In genomic region chr20:62141043-62141396, GRCh38 we compare ENCODE assay signal across 9 cellular contexts. TPM values are rescaled to one million over a fixed set of nuclear protein-coding genes. Genes with fewer than 3 reads are reported as not detected.
DNase-seq lines count a peak whose midpoint lies in the region; ATAC-seq and TF ChIP-seq lines count a peak whose summit lies in the region.
"Had no signal": no experiment of that assay in that cellular context is flagged by ENCODE, and none has a peak within 500 bp of the region (broad histone marks: within the 10 kb centered on the region; RNA-seq: fewer than 3 reads in every experiment).

No MANE protein-coding gene starts in this region.

- peak overlapping the region in 1 of 2 donors; percentile 94 for H3K27ac ChIP-seq in left lung

- H3K27me3 Mint-ChIP-seq in T-helper 2 cell treated with Interferon-gamma antibody and Interleukin-4, amounts not matched to agents 5 μg/mL and 100 μg/mL, for 36 hours (ENCODE audit: low read depth) = no peaks in the 10 kb centered on the region
- H3K27me3 Mint-ChIP-seq in activated B cell treated with CpG ODN at 0.5 μM for 24 hours = no peaks in the 10 kb centered on the region

- intact Hi-C loops in activated B cell treated with CpG ODN at 0.5 μM for 24 hours (cut with micrococcal nuclease) = loop anchor here (5.0 kb wide), 1 partner anchor 246 kb away; the partner anchor contains the start of gene RPS21
- intact Hi-C loops in left lung (cut with DNase I) = no loop called here

- peak overlapping the region; percentile 30 for H3K9ac ChIP-seq in iPS-15b (ENCODE audit: low read depth, low read length)

- H3K36me3 Mint-ChIP-seq in T-helper 2 cell treated with Interferon-gamma antibody and Interleukin-4, amounts not matched to agents 5 μg/mL and 100 μg/mL, for 36 hours (ENCODE audit: low read depth) = peaks cover 60% of the 10 kb centered on the region
- peaks cover 56% of the 10 kb centered on the region for H3K36me3 Mint-ChIP-seq in activated B cell treated with CpG ODN at 0.5 μM for 24 hours (ENCODE audit: low read depth)
- H3K36me3 Mint-ChIP-seq in stimulated activated effector memory CD8-positive, alpha-beta T cell treated with anti-CD3 and anti-CD28 coated beads, Interleukin-12 subunit alpha, Interleukin-12 subunit beta, amount 100 ng/mL, for 72 hours = peaks cover 70% of the 10 kb centered on the region

- peak overlapping the region; percentile 85 for H3K4me3 Mint-ChIP-seq in T-helper 2 cell treated with Interferon-gamma antibody and Interleukin-4, amounts not matched to agents 5 μg/mL and 100 μg/mL, for 36 hours
- H3K4me3 Mint-ChIP-seq in activated B cell treated with CpG ODN at 0.5 μM for 24 hours = no peak overlapping the region
- peak overlapping the region; percentile 89 for H3K4me3 Mint-ChIP-seq in stimulated activated effector memory CD8-positive, alpha-beta T cell treated with anti-CD3 and anti-CD28 coated beads, Interleukin-12 subunit alpha, Interleukin-12 subunit beta, amount 100 ng/mL, for 72 hours

- H3K36me3 ChIP-seq in iPS-15b (ENCODE audit: control insufficient read depth, insufficient read depth, low read length) (peaks cover 46% of the 10 kb centered on the region), left lung (peaks cover 10 to 50% of the 10 kb centered on the region in 2 donors), HAP-1 (replicated peaks) (peaks cover 58% of the 10 kb centered on the region)

- TF ChIP-seq CTCF in activated B cell treated with CpG ODN at 0.5 μM for 24 hours (IDR thresholded peaks at IDR 0.05) (no peak), left lung (IDR thresholded peaks at IDR 0.05) (no peak)

- no peak for ATAC-seq in activated B cell treated with CpG ODN at 0.5 μM for 24 hours (ENCODE audit: low read depth)
- no peak for ATAC-seq in stimulated activated effector memory CD8-positive, alpha-beta T cell treated with anti-CD3 and anti-CD28 coated beads, Interleukin-12 subunit alpha, Interleukin-12 subunit beta, amount 100 ng/mL, for 72 hours
- ATAC-seq in left lung = no peak

- peak overlapping the region; percentile 62 for H3K4me3 ChIP-seq in iPS-15b (ENCODE audit: low read depth, low read length)
- H3K4me3 ChIP-seq in left lung = peak overlapping the region in 1 of 2 donors; percentile 88
- no peak overlapping the region for H3K4me3 ChIP-seq in HAP-1

- peak overlapping the region; percentile 85 for H3K27ac Mint-ChIP-seq in T-helper 2 cell treated with Interferon-gamma antibody and Interleukin-4, amounts not matched to agents 5 μg/mL and 100 μg/mL, for 36 hours
- H3K27ac Mint-ChIP-seq in activated B cell treated with CpG ODN at 0.5 μM for 24 hours = peak overlapping the region; percentile 22
- H3K27ac Mint-ChIP-seq in stimulated activated effector memory CD8-positive, alpha-beta T cell treated with anti-CD3 and anti-CD28 coated beads, Interleukin-12 subunit alpha, Interleukin-12 subunit beta, amount 100 ng/mL, for 72 hours = peak overlapping the region; percentile 95

- H3K27me3 ChIP-seq in iPS-15b (ENCODE audit: control insufficient read depth, insufficient read depth, low read length) (no peaks in the 10 kb centered on the region), left lung (no peaks in the 10 kb centered on the region), HAP-1 (ENCODE audit: low read depth) (no peaks in the 10 kb centered on the region)

- no peaks in the 10 kb centered on the region for H3K9me3 ChIP-seq in iPS-15b (ENCODE audit: control insufficient read depth, insufficient read depth, low read length)
- H3K9me3 ChIP-seq in left lung = no peaks in the 10 kb centered on the region
- no peaks in the 10 kb centered on the region for H3K9me3 ChIP-seq in HAP-1

- H3K4me1 ChIP-seq in iPS-15b (ENCODE audit: control insufficient read depth, insufficient read depth, low read length) (peaks cover 4% of the 10 kb centered on the region), left lung (peaks cover 14 to 52% of the 10 kb centered on the region in 2 donors), HAP-1 (peaks cover 15% of the 10 kb centered on the region)

- H3K9me3 Mint-ChIP-seq in T-helper 2 cell treated with Interferon-gamma antibody and Interleukin-4, amounts not matched to agents 5 μg/mL and 100 μg/mL, for 36 hours = no peaks in the 10 kb centered on the region
- H3K9me3 Mint-ChIP-seq in activated B cell treated with CpG ODN at 0.5 μM for 24 hours = no peaks in the 10 kb centered on the region
- H3K9me3 Mint-ChIP-seq in stimulated activated effector memory CD8-positive, alpha-beta T cell treated with anti-CD3 and anti-CD28 coated beads, Interleukin-12 subunit alpha, Interleukin-12 subunit beta, amount 100 ng/mL, for 72 hours = no peaks in the 10 kb centered on the region

- in situ Hi-C loops in HAP-1 (cut with MboI; ENCODE audit: low sequenced_read_pairs) = no loop called here

- no peak for DNase-seq in T-helper 2 cell treated with Interferon-gamma antibody and Interleukin-4, amounts not matched to agents 5 μg/mL and 100 μg/mL, for 36 hours (ENCODE audit: low spot score)
- DNase-seq in T-helper 2 cell = no peak
- no peak for DNase-seq in activated B cell treated with CpG ODN at 0.5 μM for 24 hours
- no peak for DNase-seq in stimulated activated effector memory CD8-positive, alpha-beta T cell treated with anti-CD3 and anti-CD28 coated beads, Interleukin-12 subunit alpha, Interleukin-12 subunit beta, amount 100 ng/mL, for 72 hours (ENCODE audit: low spot score in 2 of 2)
- no peak for DNase-seq in HPDE6-E6E7 (ENCODE audit: extremely low spot score)
- DNase-seq in left lung = no peak
- no peak for DNase-seq in HAP-1 (ENCODE audit: low spot score in 2 of 2)
- DNase-seq: stimulated activated CD4-positive, alpha-beta T cell treated with anti-CD3 and anti-CD28 coated beads, Interleukin-4, amount 100 ng/mL, for 1 hour had no signal

- H3K4me1 Mint-ChIP-seq in T-helper 2 cell treated with Interferon-gamma antibody and Interleukin-4, amounts not matched to agents 5 μg/mL and 100 μg/mL, for 36 hours (ENCODE audit: low read depth) = peaks cover 40% of the 10 kb centered on the region
- peaks cover 43% of the 10 kb centered on the region for H3K4me1 Mint-ChIP-seq in activated B cell treated with CpG ODN at 0.5 μM for 24 hours
- H3K4me1 Mint-ChIP-seq in stimulated activated effector memory CD8-positive, alpha-beta T cell treated with anti-CD3 and anti-CD28 coated beads, Interleukin-12 subunit alpha, Interleukin-12 subunit beta, amount 100 ng/mL, for 72 hours = peaks cover 63% of the 10 kb centered on the region

- POLR2A ChIA-PET in activated B cell treated with CpG ODN at 0.5 μM for 24 hours (lab: Charles Lee) = interaction anchor here (1.3 to 1.9 kb wide), 3 partner anchors 14 to 75 kb away, joined by 3 to 11 read pairs (median 5); partner anchors contain the start of gene LSM14B

- CTCF ChIA-PET in activated B cell treated with CpG ODN at 0.5 μM for 24 hours (lab: Charles Lee) = no interaction called here

RNA-seq across cellular contexts. Expression of gene PSMA7, which starts 2.2 kb away (rescaled TPM):
- total RNA-seq in activated B cell treated with CpG ODN at 0.5 μM for 24 hours (241 and 260 TPM in 2 replicates), left lung (100 to 1,000 TPM; 180 to 296 TPM)

RNA-seq across cellular contexts. Expression of gene SS18L1, which starts 2.5 kb away (rescaled TPM):
- total RNA-seq in activated B cell treated with CpG ODN at 0.5 μM for 24 hours (9.0 and 9.1 TPM in 2 replicates), left lung (10 to 100 TPM; 14.6 to 14.9 TPM)

RNA-seq across cellular contexts. Expression of gene LSM14B, which starts 18.7 kb away (rescaled TPM):
- 35.4 and 36.4 TPM in 2 replicates for total RNA-seq in activated B cell treated with CpG ODN at 0.5 μM for 24 hours
- total RNA-seq in left lung = 10 to 100 TPM; 36.0 to 36.2 TPM

RNA-seq across cellular contexts. Expression of gene MTG2, which starts 41.8 kb away (rescaled TPM):
- total RNA-seq in activated B cell treated with CpG ODN at 0.5 μM for 24 hours (40.8 and 46.8 TPM in 2 replicates), left lung (10 to 100 TPM; 25.5 to 29.6 TPM)

Comparison
In these comparisons a context has a peak if more than half of its experiments do, and no peak if none do; other contexts are left out.
1. H3K27ac Mint-ChIP-seq: peak in every context shown above with its lines; median percentile 95 in stimulated activated effector memory CD8-positive, alpha-beta T cell treated with anti-CD3 and anti-CD28 coated beads, Interleukin-12 subunit alpha, Interleukin-12 subunit beta, amount 100 ng/mL, for 72 hours; 85 in T-helper 2 cell treated with Interferon-gamma antibody and Interleukin-4, amounts not matched to agents 5 μg/mL and 100 μg/mL, for 36 hours; 22 in activated B cell treated with CpG ODN at 0.5 μM for 24 hours.